8 cellular contexts compared by ENCODE assay signal in genomic region chr12:80178846-80179245, GRCh38.
DNase-seq lines count a peak whose midpoint lies in the region; ATAC-seq lines count a peak whose summit lies in the region.
"Had no signal": no experiment of that assay in that cellular context is flagged by ENCODE, and none has a peak within 500 bp of the region (broad histone marks: within the 10 kb centered on the region; RNA-seq: fewer than 3 reads in every experiment).

No MANE protein-coding gene starts in this region.

- peak overlapping the region; percentile 68 for H3K4me3 Mint-ChIP-seq in natural killer cell treated with Interleukin-12 subunit alpha and Interleukin-12 subunit beta and Interleukin-15 and Interleukin-18, amount 100 ng/mL, for 72 hours

- H3K9me3 Mint-ChIP-seq in natural killer cell treated with Interleukin-12 subunit alpha and Interleukin-12 subunit beta and Interleukin-15 and Interleukin-18, amount 100 ng/mL, for 72 hours: no peaks in the 10 kb centered on the region

- peak; percentile 91 for ATAC-seq in GM21786 (IDR thresholded peaks at IDR 0.05; ENCODE audit: unreplicated experiment)
- peak; percentile 90 for ATAC-seq in HG03378 (IDR thresholded peaks at IDR 0.05; ENCODE audit: unreplicated experiment)
- ATAC-seq in natural killer cell treated with Interleukin-12 subunit alpha and Interleukin-12 subunit beta and Interleukin-15 and Interleukin-18, amount 100 ng/mL, for 72 hours: peak; percentile 82 to 84
- ATAC-seq in esophagus mucosa: no peak

- DNase-seq in GM19238 (ENCODE audit: insufficient read length, low spot score) (peak; percentile 6), HCEC 1CT (no peak), NCI-H2029 treated with DMSO at 0.1 percent for 48 hours (lab: John Stamatoyannopoulos, UW) (no peak)
- no peak for DNase-seq in natural killer cell treated with Interleukin-12 subunit alpha and Interleukin-12 subunit beta and Interleukin-15 and Interleukin-18, amount 100 ng/mL, for 72 hours (ENCODE audit: low spot score)
- DNase-seq: SHP77 treated with DMSO at 0.1 percent for 48 hours had no signal

- H3K4me1 Mint-ChIP-seq in natural killer cell treated with Interleukin-12 subunit alpha and Interleukin-12 subunit beta and Interleukin-15 and Interleukin-18, amount 100 ng/mL, for 72 hours (ENCODE audit: low read depth in 2 of 2): peaks cover 17 to 25% of the 10 kb centered on the region in 2 donors

- H3K27me3 Mint-ChIP-seq in natural killer cell treated with Interleukin-12 subunit alpha and Interleukin-12 subunit beta and Interleukin-15 and Interleukin-18, amount 100 ng/mL, for 72 hours: no peaks in the 10 kb centered on the region

- H3K36me3 Mint-ChIP-seq in natural killer cell treated with Interleukin-12 subunit alpha and Interleukin-12 subunit beta and Interleukin-15 and Interleukin-18, amount 100 ng/mL, for 72 hours: peaks cover 4% of the 10 kb centered on the region

- peak overlapping the region; percentile 32 to 39 for H3K27ac Mint-ChIP-seq in natural killer cell treated with Interleukin-12 subunit alpha and Interleukin-12 subunit beta and Interleukin-15 and Interleukin-18, amount 100 ng/mL, for 72 hours
